In genomic region chr15:101723161-101723873, GRCh38 we compare ENCODE assay signal across 8 cellular contexts. TPM values are rescaled to one million over a fixed set of nuclear protein-coding genes. Genes with fewer than 3 reads are reported as not detected.
DNase-seq lines count a peak whose midpoint lies in the region; ATAC-seq and TF ChIP-seq lines count a peak whose summit lies in the region.

No MANE protein-coding gene starts in this region.

- ATAC-seq in GM18511 (IDR thresholded peaks at IDR 0.05; ENCODE audit: unreplicated experiment): peak; percentile 40
- ATAC-seq in HG03097 (IDR thresholded peaks at IDR 0.05; ENCODE audit: low FRiP score, unreplicated experiment): peak; percentile 45

- H3K27ac ChIP-seq in Peyer's patch: peak overlapping the region; percentile 86 to 99 (median 97)
- H3K27ac ChIP-seq in ascending aorta: peak overlapping the region; percentile 91 to 92

- no peak for TF ChIP-seq POLR2A in Peyer's patch (IDR thresholded peaks at IDR 0.05)

- H3K27me3 ChIP-seq in Peyer's patch (no peaks in the 10 kb centered on the region), ascending aorta (no peaks in the 10 kb centered on the region), kidney epithelial cell (ENCODE audit: control insufficient read depth, insufficient read depth, low read length) (no peaks in the 10 kb centered on the region)

- H3K9me3 ChIP-seq in Peyer's patch (no peaks in the 10 kb centered on the region), ascending aorta (no peaks in the 10 kb centered on the region)

- DNase-seq in AG09309 (ENCODE audit: low read depth): no peak
- DNase-seq in Peyer's patch: peak in 2 of 3 donors; percentile 79 to 90
- DNase-seq in ascending aorta (ENCODE audit: low spot score in 2 of 2): no peak
- DNase-seq in kidney epithelial cell (ENCODE audit: low read depth): no peak
- DNase-seq in stimulated activated CD8-positive, alpha-beta memory T cell treated with anti-CD3 and anti-CD28 coated beads, Interleukin-2, amount 100 ng/mL, for 48 hours (ENCODE audit: low read depth in 2 of 2): peak; percentile 6 to 29
- no peak for DNase-seq in iPS-NIHi11 (ENCODE audit: low spot score)

- intact Hi-C loops in ascending aorta (cut with DNase I): loop anchor here (5.0 kb wide), 1 partner anchor 426 kb away; the partner anchor contains the start of gene SNRPA1

- TF ChIP-seq CTCF in AG09309 (IDR thresholded peaks at IDR 0.05; ENCODE audit: control insufficient read depth, insufficient read depth, low read depth, low read length, missing control alignments) (no peak), Peyer's patch (IDR thresholded peaks at IDR 0.05) (no peak), ascending aorta (IDR thresholded peaks at IDR 0.05) (no peak), kidney epithelial cell (IDR thresholded peaks at IDR 0.05; ENCODE audit: insufficient read depth, low read length, poor library complexity, severe bottlenecking) (no peak)

- peaks cover 0 to 33% (median 3%) of the 10 kb centered on the region in 3 donors for H3K36me3 ChIP-seq in Peyer's patch
- peaks cover 0 to 35% of the 10 kb centered on the region in 2 donors for H3K36me3 ChIP-seq in ascending aorta
- no peaks in the 10 kb centered on the region for H3K36me3 ChIP-seq in kidney epithelial cell (ENCODE audit: control insufficient read depth, insufficient read depth, low read length)

- peak overlapping the region; percentile 49 for H3K4me3 ChIP-seq in AG09309 (ENCODE audit: control insufficient read depth, low read depth, low read length)
- peak overlapping the region; percentile 69 to 96 (median 85) for H3K4me3 ChIP-seq in Peyer's patch
- H3K4me3 ChIP-seq in ascending aorta: peak overlapping the region; percentile 76 to 82
- H3K4me3 ChIP-seq in kidney epithelial cell (ENCODE audit: low read depth, low read length): peak overlapping the region; percentile 81

- H3K4me1 ChIP-seq in Peyer's patch (peaks cover 0 to 7% (median 2%) of the 10 kb centered on the region in 4 donors), ascending aorta (peaks cover 0 to 7% of the 10 kb centered on the region in 2 donors)

RNA-seq across cellular contexts. Expression of gene TARS3, which starts 1.0 kb away (rescaled TPM):
- 10 to 100 TPM in 3 of 4 donors, 1 to 10 TPM in 1; 7.7 to 36.3 (median 19.9) TPM for total RNA-seq in Peyer's patch
- 39.5 TPM for total RNA-seq in ascending aorta
- total RNA-seq in kidney epithelial cell: 10.4 and 10.5 TPM in 2 replicates

Comparison
In these comparisons a context has a peak if more than half of its experiments do, and no peak if none do; other contexts are left out.
1. DNase-seq: peak in Peyer's patch (2 of 3) and stimulated activated CD8-positive, alpha-beta memory T cell treated with anti-CD3 and anti-CD28 coated beads, Interleukin-2, amount 100 ng/mL, for 48 hours (2 of 2); none in AG09309 (single experiment), ascending aorta (0 of 2), kidney epithelial cell (single experiment) and iPS-NIHi11 (single experiment).
2. Peak in every context shown above with its lines, with median percentiles within 50 percentile points of each other: H3K4me3 ChIP-seq.